Comparison of ENCODE assay signal across 19 cellular contexts in genomic region chr11:4085575-4085974, GRCh38.
"Had no signal": no experiment of that assay in that cellular context is flagged by ENCODE, and none has a peak within 500 bp of the region (broad histone marks: within the 10 kb centered on the region; RNA-seq: fewer than 3 reads in every experiment).

No MANE protein-coding gene starts in this region.

- ATAC-seq: activated CD8-positive, alpha-beta memory T cell treated with anti-CD3 and anti-CD28 coated beads, Interleukin-2, amount 10 ng/mL, durations not matched to agents 7 days and 5 days; esophagus mucosa; gastroesophageal sphincter; stimulated activated naive B cell treated with anti-CD40 and anti-IgM and Interleukin-4, amounts not matched to agents 10 μg/mL and 1 μg/mL and 100 μg/mL, for 72 hours; upper lobe of right lung had no signal

- H3K27ac Mint-ChIP-seq: activated CD4-positive, alpha-beta memory T cell treated with anti-CD3 and anti-CD28 coated beads, Interleukin-2, amount 10 ng/mL, durations not matched to agents 7 days and 5 days; activated CD8-positive, alpha-beta memory T cell treated with anti-CD3 and anti-CD28 coated beads, Interleukin-2, amount 10 ng/mL, durations not matched to agents 7 days and 5 days; nephron progenitor cell; stimulated activated naive B cell treated with anti-CD40 and anti-IgM and Interleukin-4, amounts not matched to agents 10 μg/mL and 1 μg/mL and 100 μg/mL, for 72 hours had no signal

- H3K9me3 Mint-ChIP-seq: activated B cell treated with CpG ODN at 0.5 μM for 24 hours; activated CD4-positive, alpha-beta memory T cell treated with anti-CD3 and anti-CD28 coated beads, Interleukin-2, amount 10 ng/mL, durations not matched to agents 7 days and 5 days; immature natural killer cell; nephron progenitor cell; stimulated activated naive B cell treated with anti-CD40 and anti-IgM and Interleukin-4, amounts not matched to agents 10 μg/mL and 1 μg/mL and 100 μg/mL, for 72 hours had no signal

- H3K4me3 Mint-ChIP-seq: activated B cell treated with CpG ODN at 0.5 μM for 24 hours; activated CD4-positive, alpha-beta memory T cell treated with anti-CD3 and anti-CD28 coated beads, Interleukin-2, amount 10 ng/mL, durations not matched to agents 7 days and 5 days; activated CD8-positive, alpha-beta memory T cell treated with anti-CD3 and anti-CD28 coated beads, Interleukin-2, amount 10 ng/mL, durations not matched to agents 7 days and 5 days; activated naive CD8-positive, alpha-beta T cell; nephron progenitor cell; stimulated activated naive B cell treated with anti-CD40 and anti-IgM and Interleukin-4, amounts not matched to agents 10 μg/mL and 1 μg/mL and 100 μg/mL, for 72 hours had no signal

- DNase-seq: activated B cell treated with CpG ODN at 0.5 μM for 24 hours; activated CD4-positive, alpha-beta memory T cell treated with anti-CD3 and anti-CD28 coated beads, Interleukin-2, amount 10 ng/mL, durations not matched to agents 7 days and 5 days; activated CD4-positive, alpha-beta T cell treated with anti-CD3 and anti-CD28 coated beads for 4 hours; activated CD8-positive, alpha-beta memory T cell treated with anti-CD3 and anti-CD28 coated beads, Interleukin-2, amount 10 ng/mL, durations not matched to agents 7 days and 5 days; amniotic stem cell; effector CD8-positive, alpha-beta T cell; immature natural killer cell; kidney glomerular epithelial cell; mesendoderm; nephron progenitor cell; occipital lobe; posterior cingulate gyrus; spleen; stimulated activated CD4-positive, alpha-beta T cell treated with anti-CD3 and anti-CD28 coated beads, Interleukin-4, amount 100 ng/mL, for 4 hours; stimulated activated naive B cell treated with anti-CD40 and anti-IgM and Interleukin-4, amounts not matched to agents 10 μg/mL and 1 μg/mL and 100 μg/mL, for 72 hours; upper lobe of right lung had no signal

- H3K27me3 Mint-ChIP-seq: activated B cell treated with CpG ODN at 0.5 μM for 24 hours; activated CD4-positive, alpha-beta memory T cell treated with anti-CD3 and anti-CD28 coated beads, Interleukin-2, amount 10 ng/mL, durations not matched to agents 7 days and 5 days; activated CD8-positive, alpha-beta memory T cell treated with anti-CD3 and anti-CD28 coated beads, Interleukin-2, amount 10 ng/mL, durations not matched to agents 7 days and 5 days; activated naive CD8-positive, alpha-beta T cell; stimulated activated naive B cell treated with anti-CD40 and anti-IgM and Interleukin-4, amounts not matched to agents 10 μg/mL and 1 μg/mL and 100 μg/mL, for 72 hours had no signal
